21 cellular contexts compared by ENCODE assay signal in the genomic region with DNA sequence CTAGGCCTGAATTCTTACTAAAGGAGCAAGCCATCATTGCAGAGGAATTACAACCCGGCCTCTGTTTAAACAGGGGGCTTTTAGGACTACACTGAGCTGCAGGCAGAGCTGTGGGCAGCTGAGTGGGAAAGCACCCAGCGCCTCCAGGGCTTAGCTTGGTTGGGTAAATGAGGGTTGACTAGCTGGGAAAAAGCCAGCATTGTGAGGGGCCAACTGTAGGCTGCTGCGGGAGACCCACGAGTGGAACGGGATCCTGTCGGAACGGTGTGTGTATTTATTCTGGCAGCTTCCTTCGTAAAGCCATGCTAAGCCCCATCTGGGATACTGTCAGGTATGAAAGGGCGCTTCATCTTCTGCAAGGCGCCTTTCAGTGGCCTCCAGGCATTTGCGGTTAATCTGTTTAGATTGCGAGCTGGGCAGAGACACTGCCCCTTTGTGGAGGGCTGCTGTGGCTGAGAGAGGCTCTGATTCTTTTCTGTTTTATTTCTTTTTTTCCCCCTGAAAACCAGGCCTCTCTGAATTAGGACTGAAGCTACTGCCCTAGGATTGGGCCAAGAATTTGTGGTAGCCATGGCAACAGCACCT. TPM values are rescaled to one million over a fixed set of nuclear protein-coding genes. Genes with fewer than 3 reads are reported as not detected.
DNase-seq lines count a peak whose midpoint lies in the region; ATAC-seq and TF ChIP-seq lines count a peak whose summit lies in the region.
"Had no signal": no experiment of that assay in that cellular context is flagged by ENCODE, and none has a peak within 500 bp of the region (broad histone marks: within the 10 kb centered on the region; RNA-seq: fewer than 3 reads in every experiment).

No MANE protein-coding gene starts in this region.

- H3K4me3 ChIP-seq in smooth muscle cell, result no peak overlapping the region
- H3K4me3 ChIP-seq: BLaER1, colonic mucosa, heart left ventricle, upper lobe of left lung had no signal

- H3K36me3 ChIP-seq in smooth muscle cell (ENCODE audit: low read depth), result no peaks in the 10 kb centered on the region
- H3K36me3 ChIP-seq: BLaER1, brain microvascular endothelial cell, colonic mucosa, heart left ventricle, upper lobe of left lung had no signal

- no peak overlapping the region for H2AFZ ChIP-seq in smooth muscle cell (ENCODE audit: low read depth)

- no peaks in the 10 kb centered on the region for H3K9me3 ChIP-seq in smooth muscle cell (replicated peaks; ENCODE audit: low read depth)
- H3K9me3 ChIP-seq in CD4-positive, alpha-beta T cell (ENCODE audit: control insufficient read depth, low read length), result no peaks in the 10 kb centered on the region
- H3K9me3 ChIP-seq: BLaER1, colonic mucosa, heart left ventricle, upper lobe of left lung had no signal

- H4K20me1 ChIP-seq in smooth muscle cell (ENCODE audit: low read depth), result no peaks in the 10 kb centered on the region
- H4K20me1 ChIP-seq: BLaER1 had no signal

- 59% methylated on average over 12 of the region's 12 CpGs for WGBS in smooth muscle cell (ENCODE audit: low lambda C conversion rate)

- peak; percentile 54 for ATAC-seq in foreskin keratinocyte
- no peak for ATAC-seq in HG02981 (IDR thresholded peaks at IDR 0.05; ENCODE audit: unreplicated experiment)
- ATAC-seq in CD4-positive, alpha-beta T cell (ENCODE audit: poor library complexity), result no peak
- no peak for ATAC-seq in HG03280 (IDR thresholded peaks at IDR 0.05; ENCODE audit: unreplicated experiment)
- ATAC-seq: heart left ventricle had no signal

- peaks cover 20% of the 10 kb centered on the region for H3K27me3 Mint-ChIP-seq in CD4-positive, alpha-beta T cell
- H3K27me3 Mint-ChIP-seq: activated naive CD8-positive, alpha-beta T cell treated with anti-CD3 and anti-CD28 coated beads, Interleukin-2, amount 10 ng/mL, durations not matched to agents 7 days and 5 days had no signal

- H3K4me3 Mint-ChIP-seq in CD4-positive, alpha-beta T cell, result no peak overlapping the region
- H3K4me3 Mint-ChIP-seq: activated CD4-positive, alpha-beta T cell treated with anti-CD3 and anti-CD28 coated beads, Interleukin-2, amount 10 ng/mL, durations not matched to agents 7 days and 5 days; activated naive CD8-positive, alpha-beta T cell treated with anti-CD3 and anti-CD28 coated beads, Interleukin-2, amount 10 ng/mL, durations not matched to agents 7 days and 5 days; immature natural killer cell had no signal

- H3K27ac ChIP-seq in foreskin keratinocyte (no peak overlapping the region), smooth muscle cell (ENCODE audit: low read depth) (no peak overlapping the region)
- no peak overlapping the region for H3K27ac ChIP-seq in CD4-positive, alpha-beta T cell (ENCODE audit: low read depth, low read length)
- H3K27ac ChIP-seq: BLaER1, brain microvascular endothelial cell, colonic mucosa, heart left ventricle, upper lobe of left lung had no signal

- H3K27me3 ChIP-seq in foreskin keratinocyte (peaks cover 10% of the 10 kb centered on the region), smooth muscle cell (ENCODE audit: low read depth) (no peaks in the 10 kb centered on the region)
- peaks cover 6% of the 10 kb centered on the region for H3K27me3 ChIP-seq in CD4-positive, alpha-beta T cell (ENCODE audit: control insufficient read depth, insufficient read depth, low read length)
- H3K27me3 ChIP-seq: BLaER1, brain microvascular endothelial cell, colonic mucosa, upper lobe of left lung had no signal

- TF ChIP-seq CTCF in foreskin keratinocyte (conservative IDR thresholded peaks at IDR 0.05) (peak; percentile 3), smooth muscle cell (IDR thresholded peaks at IDR 0.05; ENCODE audit: borderline replicate concordance, insufficient read depth, poor library complexity, severe bottlenecking) (no peak)
- TF ChIP-seq CTCF in CD4-positive, alpha-beta T cell (IDR thresholded peaks at IDR 0.05), result no peak

- H3K9me3 Mint-ChIP-seq in CD4-positive, alpha-beta T cell, result no peaks in the 10 kb centered on the region
- H3K9me3 Mint-ChIP-seq: activated CD4-positive, alpha-beta T cell treated with anti-CD3 and anti-CD28 coated beads, Interleukin-2, amount 10 ng/mL, durations not matched to agents 7 days and 5 days; activated naive CD8-positive, alpha-beta T cell treated with anti-CD3 and anti-CD28 coated beads, Interleukin-2, amount 10 ng/mL, durations not matched to agents 7 days and 5 days; activated T-helper 2 cell treated with anti-CD3 and anti-CD28 coated beads, Interferon-gamma antibody, Interleukin-2, Interleukin-4, amounts not matched to agents 10 μg/mL and 5 μg/mL and 100 μg/mL, durations not matched to agents 14 hours and 24 hours and 36 hours; immature natural killer cell had no signal

- no peaks in the 10 kb centered on the region for H3K36me3 Mint-ChIP-seq in CD4-positive, alpha-beta T cell (ENCODE audit: low read depth)
- H3K36me3 Mint-ChIP-seq: activated naive CD8-positive, alpha-beta T cell treated with anti-CD3 and anti-CD28 coated beads, Interleukin-2, amount 10 ng/mL, durations not matched to agents 7 days and 5 days; immature natural killer cell had no signal

- CTCF ChIA-PET in CD4-positive, alpha-beta T cell (lab: Charles Lee), result no interaction called here

- H3K79me2 ChIP-seq in smooth muscle cell (ENCODE audit: low read depth), result no peaks in the 10 kb centered on the region

- H3F3A ChIP-seq in smooth muscle cell (ENCODE audit: low read depth), result peaks cover 7% of the 10 kb centered on the region

- intact Hi-C loops in CD4-positive, alpha-beta T cell (cut with DNase I, micrococcal nuclease), result no loop called here

- peak in 2 of 3 experiments; percentile 26 to 31 for DNase-seq in NCI-H1417 (lab: John Stamatoyannopoulos, UW)
- DNase-seq in NCI-H1417 treated with DMSO at 0.1 percent for 48 hours (lab: John Stamatoyannopoulos, UW), result no peak
- DNase-seq in NCI-H82 treated with DMSO at 0.1 percent for 48 hours (lab: John Stamatoyannopoulos, UW; ENCODE audit: unreplicated experiment), result peak; percentile 70
- DNase-seq in foreskin keratinocyte, result no peak
- DNase-seq in smooth muscle cell (lab: John Stamatoyannopoulos, UW; ENCODE audit: unreplicated experiment), result no peak
- DNase-seq in CD4-positive, alpha-beta T cell, result no peak
- DNase-seq: activated CD4-positive, alpha-beta T cell treated with anti-CD3 and anti-CD28 coated beads, Interleukin-2, amount 10 ng/mL, durations not matched to agents 7 days and 5 days; activated naive CD8-positive, alpha-beta T cell treated with anti-CD3 and anti-CD28 coated beads, Interleukin-2, amount 10 ng/mL, durations not matched to agents 7 days and 5 days; brain microvascular endothelial cell; colonic mucosa; heart left ventricle; immature natural killer cell; NCI-H2029; NCI-H446; occipital lobe; upper lobe of left lung had no signal

- POLR2A ChIA-PET in CD4-positive, alpha-beta T cell (lab: Charles Lee), result no interaction called here

- no peaks in the 10 kb centered on the region for H3K4me1 Mint-ChIP-seq in CD4-positive, alpha-beta T cell (ENCODE audit: low read depth)
- H3K4me1 Mint-ChIP-seq: activated CD4-positive, alpha-beta T cell treated with anti-CD3 and anti-CD28 coated beads, Interleukin-2, amount 10 ng/mL, durations not matched to agents 7 days and 5 days; activated naive CD8-positive, alpha-beta T cell treated with anti-CD3 and anti-CD28 coated beads, Interleukin-2, amount 10 ng/mL, durations not matched to agents 7 days and 5 days; immature natural killer cell had no signal

- no peak overlapping the region for H3K9ac ChIP-seq in smooth muscle cell (ENCODE audit: low read depth)
- H3K9ac ChIP-seq: BLaER1 had no signal

- peak overlapping the region; percentile 12 for H3K4me2 ChIP-seq in smooth muscle cell

- no peaks in the 10 kb centered on the region for H3K4me1 ChIP-seq in foreskin keratinocyte
- peaks cover 10% of the 10 kb centered on the region for H3K4me1 ChIP-seq in smooth muscle cell (ENCODE audit: low read depth)
- H3K4me1 ChIP-seq: colonic mucosa, heart left ventricle, upper lobe of left lung had no signal

- no peak overlapping the region for H3K27ac Mint-ChIP-seq in CD4-positive, alpha-beta T cell
- H3K27ac Mint-ChIP-seq: activated CD4-positive, alpha-beta T cell treated with anti-CD3 and anti-CD28 coated beads, Interleukin-2, amount 10 ng/mL, durations not matched to agents 7 days and 5 days; activated naive CD8-positive, alpha-beta T cell treated with anti-CD3 and anti-CD28 coated beads, Interleukin-2, amount 10 ng/mL, durations not matched to agents 7 days and 5 days; activated T-helper 2 cell treated with anti-CD3 and anti-CD28 coated beads, Interferon-gamma antibody, Interleukin-2, Interleukin-4, amounts not matched to agents 10 μg/mL and 5 μg/mL and 100 μg/mL, durations not matched to agents 14 hours and 24 hours and 36 hours; immature natural killer cell had no signal

RNA-seq across cellular contexts. Expression of gene CNMD, which starts 39.5 kb away (rescaled TPM):
- total RNA-seq in foreskin keratinocyte (not detected in 2 replicates), smooth muscle cell (0.22 TPM in 1 of 2 replicates, not detected in the other)
- polyA plus RNA-seq in foreskin keratinocyte (not detected in 2 replicates), smooth muscle cell (not detected in 2 replicates)
- not detected for total RNA-seq in CD4-positive, alpha-beta T cell
- total RNA-seq: activated CD4-positive, alpha-beta T cell treated with anti-CD3 and anti-CD28 coated beads, Interleukin-2, amount 10 ng/mL, durations not matched to agents 7 days and 5 days; activated naive CD8-positive, alpha-beta T cell treated with anti-CD3 and anti-CD28 coated beads, Interleukin-2, amount 10 ng/mL, durations not matched to agents 7 days and 5 days; activated T-helper 2 cell treated with anti-CD3 and anti-CD28 coated beads, Interferon-gamma antibody, Interleukin-2, Interleukin-4, amounts not matched to agents 10 μg/mL and 5 μg/mL and 100 μg/mL, durations not matched to agents 14 hours and 24 hours and 36 hours; heart left ventricle; liver had no signal
- polyA plus RNA-seq: heart left ventricle, immature natural killer cell, liver had no signal

Comparison
In these comparisons a context has a peak if more than half of its experiments do, and no peak if none do; other contexts are left out.
1. DNase-seq: peak in NCI-H1417 (2 of 3) and NCI-H82 treated with DMSO at 0.1 percent for 48 hours (single experiment); none in NCI-H1417 treated with DMSO at 0.1 percent for 48 hours (single experiment), foreskin keratinocyte (0 of 2), smooth muscle cell (single experiment) and CD4-positive, alpha-beta T cell (0 of 10).